Comparison of ENCODE assay signal across 8 cellular contexts in genomic region chr21:15063081-15063820, GRCh38. TPM values are rescaled to one million over a fixed set of nuclear protein-coding genes. Genes with fewer than 3 reads are reported as not detected.
DNase-seq lines count a peak whose midpoint lies in the region; ATAC-seq, FAIRE-seq and TF ChIP-seq lines count a peak whose summit lies in the region.

No MANE protein-coding gene starts in this region.

- H3K36me3 ChIP-seq in esophagus squamous epithelium (no peaks in the 10 kb centered on the region), parathyroid adenoma (ENCODE audit: control insufficient read depth, insufficient read depth, low read length) (no peaks in the 10 kb centered on the region)

- intact Hi-C loops in activated CD4-positive, alpha-beta memory T cell treated with anti-CD3 and anti-CD28 coated beads for 36 hours (cut with micrococcal nuclease), result loop anchor here (1.0 to 10.0 kb wide), 4 partner anchors 420 to 762 kb away; partner anchors contain the start of gene HSPA13
- intact Hi-C loops in esophagus squamous epithelium (cut with DNase I), result no loop called here

- no peak for TF ChIP-seq CTCF in A549 (IDR thresholded peaks at IDR 0.05)
- TF ChIP-seq CTCF in HFFc6 (IDR thresholded peaks at IDR 0.05), result no peak
- no peak for TF ChIP-seq CTCF in esophagus squamous epithelium (IDR thresholded peaks at IDR 0.05)
- no peak for TF ChIP-seq CTCF in parathyroid adenoma (IDR thresholded peaks at IDR 0.05)

- peak overlapping the region; percentile 94 for H3K4me3 Mint-ChIP-seq in HFFc6
- H3K4me3 Mint-ChIP-seq in activated CD4-positive, alpha-beta memory T cell treated with anti-CD3 and anti-CD28 coated beads for 36 hours, result peak overlapping the region; percentile 78

- peak overlapping the region; percentile 86 for H3K4me3 ChIP-seq in A549
- H3K4me3 ChIP-seq in esophagus squamous epithelium, result peak overlapping the region; percentile 85 to 98 (median 93)
- H3K4me3 ChIP-seq in parathyroid adenoma (ENCODE audit: low read depth, low read length), result peak overlapping the region; percentile 61

- peaks cover 17% of the 10 kb centered on the region for H3K36me3 Mint-ChIP-seq in HFFc6 (ENCODE audit: low read depth)
- no peaks in the 10 kb centered on the region for H3K36me3 Mint-ChIP-seq in activated CD4-positive, alpha-beta memory T cell treated with anti-CD3 and anti-CD28 coated beads for 36 hours

- no peak for FAIRE-seq in A549 (lab: Jason Lieb, UNC)

- no peak for TF ChIP-seq EP300 in A549 (IDR thresholded peaks at IDR 0.05)

- peak overlapping the region; percentile 97 to 100 for H3K27ac ChIP-seq in A549
- peak overlapping the region; percentile 95 to 98 (median 98) for H3K27ac ChIP-seq in esophagus squamous epithelium
- H3K27ac ChIP-seq in parathyroid adenoma, result peak overlapping the region; percentile 53

- ATAC-seq in A549, result no peak
- ATAC-seq in HG02840 (IDR thresholded peaks at IDR 0.05; ENCODE audit: low FRiP score, unreplicated experiment), result no peak
- no peak for ATAC-seq in HG02642 (IDR thresholded peaks at IDR 0.05; ENCODE audit: poor library complexity, unreplicated experiment)

- WGBS in A549 (ENCODE audit: missing lambda C conversion rate), result 2% methylated on average over 11 of the region's 11 CpGs
- WGBS in esophagus squamous epithelium, 2 donors, result 5 to 15% methylated on average over 11 of the region's 11 CpGs

- no peaks in the 10 kb centered on the region for H3K79me2 ChIP-seq in parathyroid adenoma

- H3K9me3 ChIP-seq in A549 (no peaks in the 10 kb centered on the region), esophagus squamous epithelium (no peaks in the 10 kb centered on the region), parathyroid adenoma (ENCODE audit: control insufficient read depth, low read length) (no peaks in the 10 kb centered on the region)

- H3K4me1 Mint-ChIP-seq in HFFc6 (ENCODE audit: low read depth), result peaks cover 46% of the 10 kb centered on the region
- H3K4me1 Mint-ChIP-seq in activated CD4-positive, alpha-beta memory T cell treated with anti-CD3 and anti-CD28 coated beads for 36 hours (ENCODE audit: low read depth), result peaks cover 53% of the 10 kb centered on the region

- no peaks in the 10 kb centered on the region for H3K27me3 ChIP-seq in esophagus squamous epithelium
- no peaks in the 10 kb centered on the region for H3K27me3 ChIP-seq in parathyroid adenoma (ENCODE audit: control insufficient read depth, insufficient read depth, low read length)

- H3K27ac Mint-ChIP-seq in HFFc6, result peak overlapping the region; percentile 67
- H3K27ac Mint-ChIP-seq in activated CD4-positive, alpha-beta memory T cell treated with anti-CD3 and anti-CD28 coated beads for 36 hours, result peak overlapping the region; percentile 85

- H3K4me2 ChIP-seq in A549 (peak overlapping the region; percentile 88), parathyroid adenoma (ENCODE audit: low read length) (peak overlapping the region; percentile 49)

- no peaks in the 10 kb centered on the region; the same call in 1 of the 2 replicates for H3K9me3 Mint-ChIP-seq in HFFc6
- H3K9me3 Mint-ChIP-seq in activated CD4-positive, alpha-beta memory T cell treated with anti-CD3 and anti-CD28 coated beads for 36 hours, result no peaks in the 10 kb centered on the region

- CTCF ChIA-PET in A549 (lab: Yijun Ruan, JAX), result no interaction called here
- CTCF ChIA-PET in activated CD4-positive, alpha-beta memory T cell treated with anti-CD3 and anti-CD28 coated beads for 36 hours (lab: Charles Lee), result no interaction called here

- no peaks in the 10 kb centered on the region; the same call in 1 of the 2 replicates for H3K27me3 Mint-ChIP-seq in HFFc6 (ENCODE audit: insufficient read depth)
- H3K27me3 Mint-ChIP-seq in activated CD4-positive, alpha-beta memory T cell treated with anti-CD3 and anti-CD28 coated beads for 36 hours, result peaks cover 15% of the 10 kb centered on the region

- POLR2A ChIA-PET in A549 (lab: Yijun Ruan, JAX), result interaction anchor here (2.1 kb wide), 1 partner anchor 378 kb away, joined by 6 read pairs; no protein-coding TSS in a partner anchor
- POLR2A ChIA-PET in activated CD4-positive, alpha-beta memory T cell treated with anti-CD3 and anti-CD28 coated beads for 36 hours (lab: Charles Lee), result no interaction called here

- no peak for TF ChIP-seq POLR2A in A549 (IDR thresholded peaks at IDR 0.05; ENCODE audit: low read length)
- no peak for TF ChIP-seq POLR2A in esophagus squamous epithelium (IDR thresholded peaks at IDR 0.05)

- DNase-seq in A549 (ENCODE audit: low read depth in 1 of 2, low spot score in 1 of 2) (no peak), HFFc6 (no peak), esophagus squamous epithelium (lab: John Stamatoyannopoulos, UW) (no peak), medulla oblongata (ENCODE audit: extremely low spot score) (no peak)
- peak; percentile 31 for DNase-seq in activated CD4-positive, alpha-beta memory T cell treated with anti-CD3 and anti-CD28 coated beads for 36 hours

- H2AFZ ChIP-seq in parathyroid adenoma, result no peak overlapping the region

- no peak overlapping the region for H3K9ac ChIP-seq in parathyroid adenoma

- H3K4me1 ChIP-seq in A549 (peaks cover 21% of the 10 kb centered on the region; the same call in 2 of the 3 replicates), esophagus squamous epithelium (peaks cover 9 to 64% (median 40%) of the 10 kb centered on the region in 3 donors), parathyroid adenoma (no peaks in the 10 kb centered on the region)

- no peak for TF ChIP-seq RAD21 in A549 (conservative IDR thresholded peaks at IDR 0.05 in 1 of 2, IDR thresholded peaks at IDR 0.05 in 1 of 2)

TF ChIP-seq in A549, 52 proteins besides CTCF, POLR2A, EP300 and RAD21:
- TF ChIP-seq KDM5A (IDR thresholded peaks at IDR 0.05) (0 out of 2 replicates have a peak, but pooled peaks have one; percentile 32), PBX3 (IDR thresholded peaks at IDR 0.05) (no peak), SMC3 (IDR thresholded peaks at IDR 0.05) (0 out of 3 replicates have a peak, but pooled peaks have one; percentile 6), ESRRA (IDR thresholded peaks at IDR 0.05; ENCODE audit: borderline replicate concordance, low read length) (no peak)

RNA-seq across cellular contexts. Expression of gene NRIP1, which starts 1.5 kb away (rescaled TPM):
- 35.5 and 41.7 TPM in 2 replicates for polyA plus RNA-seq in A549 (2011; rRNA removed)
- 3.5 and 4.5 TPM in 2 replicates for polyA plus RNA-seq in A549 (2012; cell fraction: cytosol; rRNA removed)
- 2.9 and 4.0 TPM in 2 replicates for polyA plus RNA-seq in A549 (2012; cell fraction: nucleus; rRNA removed)
- 18.9 to 22.8 TPM (median 18.9 TPM) in 3 replicates for polyA plus RNA-seq in A549 (2017; fragmentation: RNase III; extraction: RNeasy Plus Mini Kit Qiagen cat#74134 plus additional on column Dnase treatment)
- 41.8 and 47.2 TPM in 2 replicates for polyA minus RNA-seq in A549 (2011; rRNA and poly(A)+ RNA removed)
- total RNA-seq in HFFc6 (2021; fragmentation: NEBNext Ultra II Directional; extraction: Animal tissue kit (Norgen Biotek cat#: 25700)), result 10 to 100 TPM; 39.1 to 56.6 (median 52.3) TPM
- 1 to 10 TPM; 4.4 to 5.4 TPM for total RNA-seq in activated CD4-positive, alpha-beta memory T cell treated with anti-CD3 and anti-CD28 coated beads for 36 hours
- total RNA-seq in esophagus squamous epithelium, result 10 to 100 TPM; 13.2 to 37.0 (median 31.1) TPM
